In genomic region chr21:40335689-40336088, GRCh38 we compare ENCODE assay signal across 28 cellular contexts.
A peak's percentile ranks its signal among the peaks of the same experiment; 100 is the strongest.
DNase-seq lines count a peak whose midpoint lies in the region; ATAC-seq, FAIRE-seq and TF ChIP-seq lines count a peak whose summit lies in the region.
"Had no signal": no experiment of that assay in that cellular context is flagged by ENCODE, and none has a peak within 500 bp of the region (broad histone marks: within the 10 kb centered on the region; RNA-seq: fewer than 3 reads in every experiment).

No MANE protein-coding gene starts in this region.

- H3K27me3 ChIP-seq in H9 (ENCODE audit: insufficient read depth, low read length) (peaks cover 2% of the 10 kb centered on the region; the same call in 1 of the 2 replicates), gastroesophageal sphincter (no peaks in the 10 kb centered on the region)
- H3K27me3 ChIP-seq: ascending aorta, cardiac muscle cell, colonic mucosa, esophagus squamous epithelium, neutrophil, right lobe of liver had no signal

- WGBS in H9 (ENCODE audit: extremely low coverage, insufficient read length, low lambda C conversion rate) = no CpG with 5 or more reads among the region's 5 CpGs
- 17 to 34% methylated on average over 5 of the region's 5 CpGs for WGBS in gastroesophageal sphincter (ENCODE audit: low coverage in 1 of 2), 2 donors

- H3K56ac ChIP-seq in H9 (ENCODE audit: insufficient read length, low read depth, low read length) = no peak overlapping the region

- H2BK120ac ChIP-seq in H9 (ENCODE audit: low read depth, low read length, poor library complexity, severe bottlenecking) = no peak overlapping the region

- H3K27ac ChIP-seq in H9 (ENCODE audit: insufficient read length, low read depth, low read length) (no peak overlapping the region), gastroesophageal sphincter (no peak overlapping the region)
- H3K27ac ChIP-seq: ascending aorta, cardiac muscle cell, colonic mucosa, esophagus squamous epithelium, neutrophil, right lobe of liver had no signal

- H4K8ac ChIP-seq in H9 (replicated peaks; ENCODE audit: insufficient read length, low read depth, low read length) = no peak overlapping the region

- H3K14ac ChIP-seq in H9 (ENCODE audit: insufficient read depth, low read length) = no peak overlapping the region

- peak overlapping the region; percentile 42 to 60 for H3K4me3 Mint-ChIP-seq in H9
- H3K4me3 Mint-ChIP-seq in T-helper 17 cell = no peak overlapping the region
- H3K4me3 Mint-ChIP-seq: activated CD8-positive, alpha-beta T cell treated with anti-CD3 and anti-CD28 coated beads for 36 hours; activated naive CD8-positive, alpha-beta T cell treated with anti-CD3 and anti-CD28 coated beads, Interleukin-2, amount 10 ng/mL, durations not matched to agents 7 days and 5 days; HFFc6; stimulated activated effector memory CD8-positive, alpha-beta T cell treated with anti-CD3 and anti-CD28 coated beads, Interleukin-12 subunit alpha, Interleukin-12 subunit beta, amount 100 ng/mL, for 72 hours had no signal

- no peak overlapping the region for H2BK12ac ChIP-seq in H9 (ENCODE audit: insufficient read length, low read depth, low read length)

- peak; percentile 62 for DNase-seq in COLO668 (lab: John Stamatoyannopoulos, UW; ENCODE audit: unreplicated experiment)
- no peak for DNase-seq in H9
- peak; percentile 62 to 70 for DNase-seq in NCI-H1930 (lab: John Stamatoyannopoulos, UW)
- peak; percentile 68 for DNase-seq in NCI-H774 (lab: John Stamatoyannopoulos, UW)
- DNase-seq in HTR-8/SVneo (ENCODE audit: insufficient read length, low spot score) = no peak
- DNase-seq in T-helper 17 cell = no peak
- DNase-seq: activated CD8-positive, alpha-beta T cell treated with anti-CD3 and anti-CD28 coated beads for 36 hours; activated effector memory CD4-positive, alpha-beta T cell treated with Interleukin-2 at 50 U/mL for 16 hours; activated naive CD8-positive, alpha-beta T cell treated with anti-CD3 and anti-CD28 coated beads, Interleukin-2, amount 10 ng/mL, durations not matched to agents 7 days and 5 days; activated T-cell treated with anti-CD3 and anti-CD28 coated beads for 4 hours; colonic mucosa; esophagus squamous epithelium; foreskin melanocyte; GDM1; HFFc6; mesenchymal stem cell; NCI-H2171 treated with DMSO at 0.1 percent for 48 hours; right lobe of liver; stimulated activated CD4-positive, alpha-beta T cell treated with anti-CD3 and anti-CD28 coated beads, Interleukin-4, amount 100 ng/mL, for 24 hours; trophoblast cell had no signal

- peak overlapping the region; percentile 38 for H3K4me2 ChIP-seq in H9 (ENCODE audit: insufficient read depth, insufficient read length, low read length)

- no peak overlapping the region for H3K4me3 ChIP-seq in gastroesophageal sphincter
- H3K4me3 ChIP-seq: ascending aorta, cardiac muscle cell, colonic mucosa, esophagus squamous epithelium, right lobe of liver had no signal

- H2BK5ac ChIP-seq in H9 (ENCODE audit: insufficient read length, low read length) = no peak overlapping the region

- H3K4me1 Mint-ChIP-seq in H9 = peaks cover 30 to 32% of the 10 kb centered on the region in 2 experiments
- H3K4me1 Mint-ChIP-seq in T-helper 17 cell = no peaks in the 10 kb centered on the region
- H3K4me1 Mint-ChIP-seq: activated naive CD8-positive, alpha-beta T cell treated with anti-CD3 and anti-CD28 coated beads, Interleukin-2, amount 10 ng/mL, durations not matched to agents 7 days and 5 days; stimulated activated effector memory CD8-positive, alpha-beta T cell treated with anti-CD3 and anti-CD28 coated beads, Interleukin-12 subunit alpha, Interleukin-12 subunit beta, amount 100 ng/mL, for 72 hours had no signal

- H3K27ac Mint-ChIP-seq in H9 = 0 out of 7 replicates have a peak overlapping the region, but pooled peaks of 1 of the 3 experiments have one; percentile 57
- no peak overlapping the region for H3K27ac Mint-ChIP-seq in T-helper 17 cell
- H3K27ac Mint-ChIP-seq: activated CD8-positive, alpha-beta T cell treated with anti-CD3 and anti-CD28 coated beads for 36 hours; activated naive CD8-positive, alpha-beta T cell treated with anti-CD3 and anti-CD28 coated beads, Interleukin-2, amount 10 ng/mL, durations not matched to agents 7 days and 5 days; HFFc6; stimulated activated effector memory CD8-positive, alpha-beta T cell treated with anti-CD3 and anti-CD28 coated beads, Interleukin-12 subunit alpha, Interleukin-12 subunit beta, amount 100 ng/mL, for 72 hours had no signal

- H3K4me1 ChIP-seq in H9 (ENCODE audit: insufficient read depth, low read length) (no peaks in the 10 kb centered on the region), gastroesophageal sphincter (no peaks in the 10 kb centered on the region)
- H3K4me1 ChIP-seq: ascending aorta, colonic mucosa, esophagus squamous epithelium, right lobe of liver had no signal

- H4K5ac ChIP-seq in H9 (ENCODE audit: insufficient read length, low read depth, low read length) = no peak overlapping the region

- H3K9me3 Mint-ChIP-seq in H9 = peaks cover 0 to 3% of the 10 kb centered on the region in 2 experiments; a peak in 2 of 5 replicates

- ATAC-seq in gastroesophageal sphincter (no peak), T-helper 17 cell (no peak), GM21528 (IDR thresholded peaks at IDR 0.05; ENCODE audit: low FRiP score, unreplicated experiment) (no peak)
- ATAC-seq: activated CD8-positive, alpha-beta T cell treated with anti-CD3 and anti-CD28 coated beads for 36 hours; left lobe of liver; right lobe of liver; SK-N-SH treated with all-trans-retinoic acid at 6 μM for 48 hours; stimulated activated effector memory CD8-positive, alpha-beta T cell treated with anti-CD3 and anti-CD28 coated beads, Interleukin-12 subunit alpha, Interleukin-12 subunit beta, amount 100 ng/mL, for 72 hours had no signal

- H3K9me3 ChIP-seq in H9 (ENCODE audit: control insufficient read depth, low read depth, low read length) (no peaks in the 10 kb centered on the region), gastroesophageal sphincter (no peaks in the 10 kb centered on the region), T-helper 17 cell (ENCODE audit: control insufficient read depth, low read length, poor library complexity, severe bottlenecking) (no peaks in the 10 kb centered on the region)
- H3K9me3 ChIP-seq: ascending aorta, colonic mucosa, esophagus squamous epithelium, neutrophil, right lobe of liver had no signal

- no peak for TF ChIP-seq POLR2A in gastroesophageal sphincter (IDR thresholded peaks at IDR 0.05)

- FAIRE-seq in HTR-8/SVneo (lab: Jason Lieb, UNC) = no peak

- H2AFZ ChIP-seq in H9 (ENCODE audit: low read length) = no peak overlapping the region

- H3T11ph ChIP-seq in H9 (ENCODE audit: low read length) = no peak overlapping the region

- no peak overlapping the region for H2BK15ac ChIP-seq in H9 (ENCODE audit: low read depth, low read length)

- H3K27me3 Mint-ChIP-seq in H9 (ENCODE audit: low read depth) = peaks cover 47% of the 10 kb centered on the region
- H3K27me3 Mint-ChIP-seq in T-helper 17 cell = no peaks in the 10 kb centered on the region
- H3K27me3 Mint-ChIP-seq: activated CD8-positive, alpha-beta T cell treated with anti-CD3 and anti-CD28 coated beads for 36 hours; activated naive CD8-positive, alpha-beta T cell treated with anti-CD3 and anti-CD28 coated beads, Interleukin-2, amount 10 ng/mL, durations not matched to agents 7 days and 5 days had no signal

- no peak overlapping the region for H3K23ac ChIP-seq in H9 (ENCODE audit: insufficient read length, low read depth, low read length)

- TF ChIP-seq CTCF in H9 (conservative IDR thresholded peaks at IDR 0.05) = no peak
- TF ChIP-seq CTCF in gastroesophageal sphincter (IDR thresholded peaks at IDR 0.05) = no peak

- no peaks in the 10 kb centered on the region for H3K23me2 ChIP-seq in H9 (ENCODE audit: insufficient read length, low read depth, low read length, poor library complexity, severe bottlenecking)

- H2BK20ac ChIP-seq in H9 (ENCODE audit: low read depth, low read length, poor library complexity, severe bottlenecking) = no peak overlapping the region

- H2AK5ac ChIP-seq in H9 (ENCODE audit: insufficient read length, low read length) = no peak overlapping the region

- no peaks in the 10 kb centered on the region for H4K20me1 ChIP-seq in H9 (ENCODE audit: control insufficient read depth, insufficient read depth, insufficient read length)

- H3K18ac ChIP-seq in H9 (ENCODE audit: insufficient read length, low read depth, low read length) = no peak overlapping the region

- H3K4ac ChIP-seq in H9 (ENCODE audit: low read depth, low read length) = no peak overlapping the region

- H3K36me3 Mint-ChIP-seq in H9 (ENCODE audit: insufficient read depth in 1 of 3, low read depth in 3 of 3) (no peaks in the 10 kb centered on the region; a peak in 2 of 7 replicates), T-helper 17 cell (ENCODE audit: low read depth) (no peaks in the 10 kb centered on the region)
- H3K36me3 Mint-ChIP-seq: activated naive CD8-positive, alpha-beta T cell treated with anti-CD3 and anti-CD28 coated beads, Interleukin-2, amount 10 ng/mL, durations not matched to agents 7 days and 5 days; stimulated activated effector memory CD8-positive, alpha-beta T cell treated with anti-CD3 and anti-CD28 coated beads, Interleukin-12 subunit alpha, Interleukin-12 subunit beta, amount 100 ng/mL, for 72 hours had no signal

- H3K79me2 ChIP-seq in H9 (ENCODE audit: insufficient read depth, low read length) = no peaks in the 10 kb centered on the region

- H3K9ac ChIP-seq in H9 (ENCODE audit: extremely low read depth, insufficient read length, low read length) = no peak overlapping the region

- no peaks in the 10 kb centered on the region for H3K79me1 ChIP-seq in H9 (ENCODE audit: insufficient read depth, low read depth, low read length, poor library complexity, severe bottlenecking)

- no peaks in the 10 kb centered on the region for H3K36me3 ChIP-seq in gastroesophageal sphincter
- H3K36me3 ChIP-seq: ascending aorta, cardiac muscle cell, colonic mucosa, esophagus squamous epithelium, neutrophil, right lobe of liver had no signal

- H4K91ac ChIP-seq in H9 (ENCODE audit: insufficient read length, low read depth, low read length) = no peak overlapping the region

- no peak for TF ChIP-seq EP300 in gastroesophageal sphincter (IDR thresholded peaks at IDR 0.05)

Comparison
In these comparisons a context has a peak if more than half of its experiments do, and no peak if none do; other contexts are left out.
1. DNase-seq: peak in COLO668 (single experiment), NCI-H1930 (2 of 2) and NCI-H774 (single experiment); none in H9 (single experiment), HTR-8/SVneo (single experiment) and T-helper 17 cell (0 of 3).